8 cellular contexts compared by ENCODE assay signal in genomic region chr22:46070215-46070721, GRCh38.
DNase-seq lines count a peak whose midpoint lies in the region; ATAC-seq and TF ChIP-seq lines count a peak whose summit lies in the region.

No MANE protein-coding gene starts in this region.

- POLR2A ChIA-PET in RWPE1 (lab: Yijun Ruan, JAX; ENCODE audit: low non-redundant PET): interaction anchor here (0.7 to 1.5 kb wide), 2 partner anchors 17 to 64 kb away, joined by 3 to 12 read pairs; no protein-coding TSS in a partner anchor

- DNase-seq in activated CD4-positive, CD25-positive, alpha-beta regulatory T cell (lab: John Stamatoyannopoulos, UW): no peak
- DNase-seq in RWPE1 (ENCODE audit: low spot score) (no peak), tibial artery (peak; percentile 82 to 92), NCI-H2227 treated with DMSO at 0.1 percent for 48 hours (lab: John Stamatoyannopoulos, UW) (no peak)
- DNase-seq in effector CD4-positive, alpha-beta T cell: no peak

- H3K9me3 ChIP-seq in mesodermal cell (ENCODE audit: control insufficient read depth, low read length) (no peaks in the 10 kb centered on the region), tibial artery (no peaks in the 10 kb centered on the region)

- H3K4me3 ChIP-seq in mesodermal cell (ENCODE audit: extremely low read depth, insufficient read depth, low read length, poor library complexity, severe bottlenecking): peak overlapping the region; percentile 39
- peak overlapping the region; percentile 85 to 90 for H3K4me3 ChIP-seq in tibial artery

- H3K4me1 ChIP-seq in mesodermal cell (ENCODE audit: control insufficient read depth, insufficient read depth, low read length, poor library complexity, severe bottlenecking): no peaks in the 10 kb centered on the region
- H3K4me1 ChIP-seq in tibial artery: peaks cover 0 to 55% (median 27%) of the 10 kb centered on the region in 4 donors

- 5 to 6% methylated on average over 29 to 41 of the region's 44 CpGs for WGBS in mesodermal cell (ENCODE audit: insufficient coverage in 2 of 2), 2 experiments

- peaks cover 59% of the 10 kb centered on the region for H3K4me1 Mint-ChIP-seq in dendritic cell treated with granulocyte-macrophage colony-stimulating factor and Interleukin-4, amounts not matched to agents 40 ng/mL and 50 ng/mL, for 4 days (ENCODE audit: low read depth)

- H3K27me3 Mint-ChIP-seq in dendritic cell treated with granulocyte-macrophage colony-stimulating factor and Interleukin-4, amounts not matched to agents 40 ng/mL and 50 ng/mL, for 4 days: no peaks in the 10 kb centered on the region

- CTCF ChIA-PET in RWPE1 (lab: Yijun Ruan, JAX): interaction anchor here (0.6 to 1.1 kb wide), 3 partner anchors 10 to 64 kb away, joined by 3 read pairs; no protein-coding TSS in a partner anchor

- H3K9me3 Mint-ChIP-seq in dendritic cell treated with granulocyte-macrophage colony-stimulating factor and Interleukin-4, amounts not matched to agents 40 ng/mL and 50 ng/mL, for 4 days: no peaks in the 10 kb centered on the region

- peak overlapping the region; percentile 99 for H3K27ac Mint-ChIP-seq in dendritic cell treated with granulocyte-macrophage colony-stimulating factor and Interleukin-4, amounts not matched to agents 40 ng/mL and 50 ng/mL, for 4 days

- intact Hi-C loops in dendritic cell treated with granulocyte-macrophage colony-stimulating factor and Interleukin-4, amounts not matched to agents 40 ng/mL and 50 ng/mL, for 4 days (cut with micrococcal nuclease): loop anchor here (5.0 kb wide), 2 partner anchors 33 to 73 kb away; no protein-coding TSS in a partner anchor
- intact Hi-C loops in tibial artery (cut with DNase I; ENCODE audit: low total_unique reads): no loop called here

- TF ChIP-seq CTCF in RWPE1 (conservative IDR thresholded peaks at IDR 0.05; ENCODE audit: low read depth) (no peak), tibial artery (IDR thresholded peaks at IDR 0.05) (no peak)

- H3K36me3 ChIP-seq in mesodermal cell (ENCODE audit: control insufficient read depth, insufficient read depth, low read length) (no peaks in the 10 kb centered on the region), tibial artery (peaks cover 0 to 18% (median 5%) of the 10 kb centered on the region in 3 donors)

- H3K4me3 Mint-ChIP-seq in dendritic cell treated with granulocyte-macrophage colony-stimulating factor and Interleukin-4, amounts not matched to agents 40 ng/mL and 50 ng/mL, for 4 days: peak overlapping the region; percentile 85

- no peaks in the 10 kb centered on the region for H3K27me3 ChIP-seq in tibial artery

- peak; percentile 11 for ATAC-seq in activated CD4-positive, CD25-positive, alpha-beta regulatory T cell treated with anti-CD3 and anti-CD28 coated beads, Interleukin-2, amount 50 U/mL, for 24 hours

- peaks cover 46% of the 10 kb centered on the region for H3K36me3 Mint-ChIP-seq in dendritic cell treated with granulocyte-macrophage colony-stimulating factor and Interleukin-4, amounts not matched to agents 40 ng/mL and 50 ng/mL, for 4 days (ENCODE audit: low read depth)

- peak overlapping the region; percentile 100 for H3K27ac ChIP-seq in RWPE1
- no peak overlapping the region for H3K27ac ChIP-seq in mesodermal cell (ENCODE audit: low read depth, low read length, severe bottlenecking)
- peak overlapping the region; percentile 99 to 100 for H3K27ac ChIP-seq in tibial artery

Comparison
In these comparisons a context has a peak if more than half of its experiments do, and no peak if none do; other contexts are left out.
1. DNase-seq: peak in tibial artery (2 of 2); none in activated CD4-positive, CD25-positive, alpha-beta regulatory T cell (0 of 4), RWPE1 (single experiment), NCI-H2227 treated with DMSO at 0.1 percent for 48 hours (single experiment) and effector CD4-positive, alpha-beta T cell (single experiment).